ENCODE assay signal across 10 cellular contexts in the genomic region with DNA sequence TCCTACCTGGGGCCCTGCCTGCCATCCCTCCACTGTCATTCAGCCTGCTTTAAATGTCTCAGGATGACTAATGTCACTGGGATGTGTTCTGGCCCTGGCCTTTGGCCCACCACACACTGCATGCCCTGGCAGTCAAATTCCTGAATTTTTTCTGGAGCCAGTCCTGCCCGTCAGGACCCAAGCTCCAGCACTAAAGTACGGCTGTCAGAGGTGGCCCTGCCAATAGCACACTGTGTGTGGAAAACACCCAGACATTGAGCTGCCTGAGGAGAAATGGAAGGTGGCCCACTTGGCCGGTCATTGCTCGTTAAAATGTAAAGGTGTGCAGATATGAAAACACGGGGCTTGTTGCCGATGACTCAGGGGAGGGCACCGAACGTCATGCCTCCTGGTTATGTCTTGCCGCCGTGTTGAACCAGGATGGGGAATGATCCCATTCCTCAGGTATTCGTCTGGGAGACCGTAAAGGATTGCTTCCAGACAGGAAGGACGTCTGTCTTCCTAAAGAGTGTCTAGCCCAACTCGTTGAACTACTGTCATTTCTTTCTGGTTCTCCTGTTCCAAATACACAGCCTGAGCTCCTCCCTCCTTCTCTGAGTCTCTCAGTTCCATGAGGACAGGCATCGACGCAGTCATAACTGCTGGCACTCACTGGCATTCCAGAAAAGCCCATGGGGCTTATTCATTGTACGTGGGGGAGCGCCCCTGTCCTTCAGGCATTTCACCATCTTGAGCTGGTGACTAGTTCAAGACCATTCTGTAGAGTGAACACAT. TPM values are rescaled to one million over a fixed set of nuclear protein-coding genes. Genes with fewer than 3 reads are reported as not detected.
DNase-seq lines count a peak whose midpoint lies in the region; ATAC-seq and TF ChIP-seq lines count a peak whose summit lies in the region.
"Had no signal": no experiment of that assay in that cellular context is flagged by ENCODE, and none has a peak within 500 bp of the region (broad histone marks: within the 10 kb centered on the region; RNA-seq: fewer than 3 reads in every experiment).

No MANE protein-coding gene starts in this region.

- H3K36me3 ChIP-seq in PC-3 (ENCODE audit: low read depth, low read length), result no peaks in the 10 kb centered on the region
- H3K36me3 ChIP-seq in esophagus squamous epithelium, result no peaks in the 10 kb centered on the region
- no peaks in the 10 kb centered on the region for H3K36me3 ChIP-seq in muscle layer of colon (ENCODE audit: insufficient read depth, low read length)

- peak overlapping the region; percentile 92 for H3K27ac ChIP-seq in PC-3 (ENCODE audit: low read length)
- H3K27ac ChIP-seq in esophagus squamous epithelium, result peak overlapping the region; percentile 52 to 89 (median 82)
- peak overlapping the region; percentile 77 for H3K27ac ChIP-seq in muscle layer of colon (ENCODE audit: low read depth, low read length)

- H3K9ac ChIP-seq in PC-3 (ENCODE audit: low read length) (peak overlapping the region; percentile 61), muscle layer of colon (ENCODE audit: low read length) (peak overlapping the region; percentile 12)

- H3K4me1 ChIP-seq in PC-3 (ENCODE audit: insufficient read depth, low read length) (peaks cover 70% of the 10 kb centered on the region), esophagus squamous epithelium (peaks cover 20 to 56% (median 21%) of the 10 kb centered on the region in 3 donors), muscle layer of colon (ENCODE audit: insufficient read depth, low read length) (peaks cover 65% of the 10 kb centered on the region)

- H3K9me3 ChIP-seq in PC-3 (ENCODE audit: low read length), result no peaks in the 10 kb centered on the region
- H3K9me3 ChIP-seq in esophagus squamous epithelium, result no peaks in the 10 kb centered on the region
- H3K9me3 ChIP-seq in muscle layer of colon (ENCODE audit: low read length), result no peaks in the 10 kb centered on the region

- TF ChIP-seq CTCF in PC-3 (conservative IDR thresholded peaks at IDR 0.05; ENCODE audit: low read depth, low read length) (no peak), esophagus squamous epithelium (IDR thresholded peaks at IDR 0.05) (no peak)

- no peaks in the 10 kb centered on the region for H3K9me2 ChIP-seq in PC-3 (replicated peaks; ENCODE audit: low read length)

- CTCF ChIA-PET in PC-3 (lab: Charles Lee), result interaction anchor here (0.6 to 1.5 kb wide), 3 partner anchors 28 to 100 kb away, joined by 3 to 5 read pairs (median 3); no protein-coding TSS in a partner anchor

- H3K27me3 ChIP-seq in PC-3 (ENCODE audit: low read length) (no peaks in the 10 kb centered on the region), esophagus squamous epithelium (peaks cover 0 to 6% (median 0%) of the 10 kb centered on the region in 4 donors), muscle layer of colon (ENCODE audit: control insufficient read depth in 1 of 2, insufficient read depth in 2 of 2, low read length in 2 of 2) (no peaks in the 10 kb centered on the region)

- peak overlapping the region; percentile 77 for H3K4me2 ChIP-seq in PC-3 (ENCODE audit: low read length)

- peaks cover 62% of the 10 kb centered on the region for H3K79me2 ChIP-seq in PC-3 (ENCODE audit: low read length)

- POLR2A ChIA-PET in PC-3 (lab: Charles Lee; ENCODE audit: unreplicated experiment), result interaction anchor here (1.2 to 1.4 kb wide), 2 partner anchors 33 to 41 kb away, joined by 3 to 6 read pairs; partner anchors contain the start of genes COL4A1 and COL4A2

- ATAC-seq in PC-3 (peak; percentile 49), GM21576 (IDR thresholded peaks at IDR 0.05; ENCODE audit: unreplicated experiment) (no peak), HG03565 (IDR thresholded peaks at IDR 0.05; ENCODE audit: unreplicated experiment) (no peak)

- BruUV-seq in PC-3 (replicated peaks; lab: Mats Ljungman, UMichigan), result no TSS peak

- intact Hi-C loops in PC-3 (cut with micrococcal nuclease) (loop anchor here (1.0 to 2.0 kb wide), 4 partner anchors 35 to 65 kb away; no protein-coding TSS in a partner anchor), esophagus squamous epithelium (cut with DNase I) (no loop called here)

- DNase-seq in 8988T (peak; percentile 37), PC-3 (peak; percentile 93), esophagus squamous epithelium (lab: John Stamatoyannopoulos, UW) (no peak), SKM-1 (lab: John Stamatoyannopoulos, UW; ENCODE audit: unreplicated experiment) (no peak), NCI-H345 (lab: John Stamatoyannopoulos, UW) (no peak)
- DNase-seq: activated naive CD4-positive, alpha-beta T cell treated with anti-CD3 and anti-CD28 coated beads, Interleukin-2, amount 50 U/mL, for 16 hours; T-helper 2 cell had no signal

- 47 to 50% methylated on average over 12 to 17 of the region's 18 CpGs for WGBS in esophagus squamous epithelium, 2 donors

- peak overlapping the region; percentile 39; the same call in 1 of the 2 replicates for H3K4me3 ChIP-seq in PC-3 (ENCODE audit: low read length)
- H3K4me3 ChIP-seq in esophagus squamous epithelium, result no peak overlapping the region
- no peak overlapping the region for H3K4me3 ChIP-seq in muscle layer of colon (ENCODE audit: low read depth in 1 of 2, low read length in 2 of 2)

- peaks cover 4% of the 10 kb centered on the region for H3F3A ChIP-seq in PC-3 (ENCODE audit: low read length, unreplicated experiment)

- TF ChIP-seq POLR2A in esophagus squamous epithelium (IDR thresholded peaks at IDR 0.05), result no peak

- H2AFZ ChIP-seq in PC-3 (ENCODE audit: low read length), result no peak overlapping the region

- H4K20me1 ChIP-seq in PC-3 (ENCODE audit: low read length), result no peaks in the 10 kb centered on the region

RNA-seq across cellular contexts. Expression of gene COL4A2, which starts 40.6 kb away (rescaled TPM):
- total RNA-seq in PC-3 (2014; rRNA removed) (74.5 and 127 TPM in 2 replicates), esophagus squamous epithelium (100 to 1,000 TPM in 1 of 4 donors, 10 to 100 TPM in 3; 11.9 to 102 (median 43.5) TPM)

RNA-seq across cellular contexts. Expression of gene COL4A1, which starts 40.8 kb away (rescaled TPM):
- total RNA-seq in PC-3 (2014; rRNA removed) (35.7 and 48.7 TPM in 2 replicates), esophagus squamous epithelium (10 to 100 TPM in 3 of 4 donors, 1 to 10 TPM in 1; 8.9 to 97.1 (median 40.2) TPM)

Comparison
In these comparisons a context has a peak if more than half of its experiments do, and no peak if none do; other contexts are left out.
1. DNase-seq: peak in 8988T (single experiment) and PC-3 (single experiment); none in esophagus squamous epithelium (single experiment), SKM-1 (single experiment) and NCI-H345 (single experiment).
2. Peak in every context shown above with its lines, with median percentiles within 50 percentile points of each other: H3K27ac ChIP-seq.